1 cellular context compared by ENCODE assay signal in genomic region chr2:27303093-27304025, GRCh38.
TF ChIP-seq lines count a peak whose summit lies in the region.

No MANE protein-coding gene starts in this region.

TF ChIP-seq in HEK293, 187 proteins besides CTCF, POLR2A, EP300 and RAD21 (continued from another document):
- TF ChIP-seq ZNF362 (tag by site-specific recombination; IDR thresholded peaks at IDR 0.05) = peak; percentile 94
- TF ChIP-seq ZNF175 (tag by site-specific recombination; IDR thresholded peaks at IDR 0.05) = no peak
- TF ChIP-seq ZNF214 (tag by site-specific recombination; IDR thresholded peaks at IDR 0.05; ENCODE audit: borderline replicate concordance) = no peak
- no peak for TF ChIP-seq ZSCAN5A (tag by site-specific recombination; IDR thresholded peaks at IDR 0.05)
- no peak for TF ChIP-seq SCRT1 (tag by site-specific recombination; IDR thresholded peaks at IDR 0.05; ENCODE audit: borderline replicate concordance)
- TF ChIP-seq ZNF530 (tag by site-specific recombination; IDR thresholded peaks at IDR 0.05; ENCODE audit: low read depth) = no peak
- no peak for TF ChIP-seq HOXC10 (CRISPR knock-in tag; IDR thresholded peaks at IDR 0.05)
- TF ChIP-seq ZNF510 (tag by site-specific recombination; IDR thresholded peaks at IDR 0.05; ENCODE audit: insufficient replicate concordance) = no peak
